ENCODE assay signal across 8 cellular contexts in the genomic region with DNA sequence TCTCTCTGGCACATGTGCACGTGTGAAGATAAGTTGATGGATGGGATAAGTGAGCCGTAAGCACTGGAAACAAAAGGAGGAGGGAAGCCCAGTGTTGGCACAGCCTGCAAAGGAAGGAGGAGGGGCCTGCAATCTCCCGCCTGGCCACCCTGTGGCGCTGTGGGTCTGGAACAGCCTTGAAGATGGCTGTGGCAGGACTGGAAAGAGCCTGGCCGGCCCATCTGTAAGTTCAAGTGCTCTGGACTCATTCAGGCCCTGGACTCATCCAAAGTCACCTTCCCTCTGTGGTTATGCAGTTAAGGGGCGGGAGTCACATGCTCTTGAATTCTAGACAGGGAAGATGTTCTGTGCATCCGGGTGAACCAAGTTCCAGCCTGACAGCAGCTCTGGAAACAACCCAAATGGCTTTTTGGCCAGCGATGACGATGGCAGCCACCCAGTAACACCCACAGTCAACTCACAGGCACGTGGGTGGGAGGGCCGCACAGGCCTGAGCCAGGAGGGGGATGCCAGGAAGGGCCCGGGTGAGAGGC. TPM values are rescaled to one million over a fixed set of nuclear protein-coding genes. Genes with fewer than 3 reads are reported as not detected.
DNase-seq lines count a peak whose midpoint lies in the region; ATAC-seq and TF ChIP-seq lines count a peak whose summit lies in the region.

No MANE protein-coding gene starts in this region.

- no peaks in the 10 kb centered on the region for H3K9me3 ChIP-seq in Panc1 (ENCODE audit: control insufficient read depth, insufficient read depth, low read depth, low read length)
- H3K9me3 ChIP-seq in endodermal cell (ENCODE audit: control insufficient read depth, low read length), result peaks cover 18% of the 10 kb centered on the region

- peaks cover 3% of the 10 kb centered on the region for H3K4me1 Mint-ChIP-seq in endodermal cell

- H3K27me3 Mint-ChIP-seq in endodermal cell (ENCODE audit: insufficient read depth), result no peaks in the 10 kb centered on the region

- intact Hi-C loops in Panc1 (cut with micrococcal nuclease; ENCODE audit: unreplicated experiment), result no loop called here

- peaks cover 31% of the 10 kb centered on the region for H3K36me3 Mint-ChIP-seq in endodermal cell (ENCODE audit: low read depth)

- H3K27ac ChIP-seq in Panc1 (ENCODE audit: low read length) (no peak overlapping the region), endodermal cell (ENCODE audit: low read depth, low read length) (no peak overlapping the region)

- H3K9me3 Mint-ChIP-seq in endodermal cell, result peaks cover 16% of the 10 kb centered on the region

- no peak overlapping the region for H3K4me3 Mint-ChIP-seq in endodermal cell

- H3K27me3 ChIP-seq in Panc1 (ENCODE audit: control insufficient read depth, insufficient read depth, low read length) (no peaks in the 10 kb centered on the region), endodermal cell (ENCODE audit: control insufficient read depth, insufficient read depth, low read length, poor library complexity, severe bottlenecking) (no peaks in the 10 kb centered on the region)

- H3K9ac ChIP-seq in endodermal cell (ENCODE audit: extremely low read depth, low read length, poor library complexity, severe bottlenecking), result no peak overlapping the region

- H3K4me3 ChIP-seq in GM12875 (ENCODE audit: low read depth, low read length) (no peak overlapping the region), Panc1 (ENCODE audit: low read depth in 2 of 2, low read length in 2 of 2) (no peak overlapping the region), endodermal cell (ENCODE audit: low read length) (no peak overlapping the region)

- in situ Hi-C loops in Panc1 (cut with HindIII; ENCODE audit: low pct_unique_long_range_greater_than_20kb, low sequenced_read_pairs), result no loop called here

- no TSS peak for BruUV-seq in Panc1 (replicated peaks; lab: Mats Ljungman, UMichigan)

- POLR2A ChIA-PET in Panc1 (lab: Charles Lee), result no interaction called here

- ATAC-seq in Panc1 (peak; percentile 71; the same call in 1 of the 2 replicates), HG03196 (IDR thresholded peaks at IDR 0.05; ENCODE audit: unreplicated experiment) (no peak), HG03571 (IDR thresholded peaks at IDR 0.05; ENCODE audit: unreplicated experiment) (no peak)

- peak; percentile 88 for DNase-seq in AG20443 (ENCODE audit: low spot score)
- DNase-seq in Panc1 (ENCODE audit: low read depth, low spot score), result no peak
- DNase-seq in endodermal cell, result peak; percentile 97
- peak; percentile 25 to 52 for DNase-seq in lung microvascular endothelial cell (ENCODE audit: low read depth in 2 of 2)
- DNase-seq in ureter (ENCODE audit: low spot score), result peak; percentile 84

- H3K4me1 ChIP-seq in Panc1 (ENCODE audit: control insufficient read depth, insufficient read depth, low read length) (no peaks in the 10 kb centered on the region), endodermal cell (ENCODE audit: control insufficient read depth, insufficient read depth, low read length) (no peaks in the 10 kb centered on the region)

- peak; percentile 50; the same call in 1 of the 2 replicates for TF ChIP-seq CTCF in GM12875 (IDR thresholded peaks at IDR 0.05; ENCODE audit: borderline replicate concordance, insufficient read depth, low read depth, low read length)
- no peak; the same call in 1 of the 2 replicates for TF ChIP-seq CTCF in Panc1 (IDR thresholded peaks at IDR 0.05)
- peak; percentile 93 for TF ChIP-seq CTCF in endodermal cell (conservative IDR thresholded peaks at IDR 0.05)

- H3K36me3 ChIP-seq in Panc1 (ENCODE audit: control insufficient read depth, insufficient read depth, low read length) (no peaks in the 10 kb centered on the region), endodermal cell (ENCODE audit: control insufficient read depth, insufficient read depth, low read length) (peaks cover 7% of the 10 kb centered on the region)

- no peak overlapping the region for H3K27ac Mint-ChIP-seq in endodermal cell

- 71% methylated on average over 8 to 12 of the region's 12 CpGs for WGBS in endodermal cell (ENCODE audit: insufficient coverage in 1 of 2, insufficient read length in 1 of 2), 2 experiments

- CTCF ChIA-PET in Panc1 (lab: Charles Lee), result no interaction called here

RNA-seq across cellular contexts. Expression of gene CHGA, which starts 50.4 kb away (rescaled TPM):
- total RNA-seq in Panc1 (2021; ENCODE audit: unreplicated experiment), result not detected
- 0.79 TPM for polyA plus RNA-seq in Panc1 (2012; ENCODE audit: insufficient read length)
- 1 to 10 TPM; 4.6 TPM for total RNA-seq in endodermal cell
- 7.6 TPM for polyA plus RNA-seq in endodermal cell (2013, experiment 1 of 2)
- 6.4 TPM for polyA plus RNA-seq in endodermal cell (2013, experiment 2 of 2)
- not detected in 2 replicates for total RNA-seq in lung microvascular endothelial cell
- not detected for total RNA-seq in ureter
